Comparison of ENCODE assay signal across 8 cellular contexts in genomic region chr16:69106491-69107291, GRCh38. TPM values are rescaled to one million over a fixed set of nuclear protein-coding genes. Genes with fewer than 3 reads are reported as not detected.
DNase-seq lines count a peak whose midpoint lies in the region; ATAC-seq and TF ChIP-seq lines count a peak whose summit lies in the region.

No MANE protein-coding gene starts in this region.

- H3K27me3 Mint-ChIP-seq in naive B cell = peaks cover 19 to 61% (median 47%) of the 10 kb centered on the region in 3 donors

- H3K9me3 ChIP-seq in DND-41 (ENCODE audit: insufficient read depth, low read length, severe bottlenecking) (no peaks in the 10 kb centered on the region), MM.1S (replicated peaks; ENCODE audit: insufficient read depth, low read length) (no peaks in the 10 kb centered on the region)

- peak overlapping the region; percentile 61 for H2AFZ ChIP-seq in DND-41 (ENCODE audit: low read depth, low read length)
- peak overlapping the region; percentile 61; the same call in 1 of the 2 replicates for H2AFZ ChIP-seq in MM.1S (ENCODE audit: low read length)

- H3K4me3 ChIP-seq in DND-41 (ENCODE audit: low read depth in 1 of 2, low read length in 2 of 2) = peak overlapping the region; percentile 31 to 59; a peak in 3 of 4 replicates
- H3K4me3 ChIP-seq in MM.1S (ENCODE audit: low read length) = peak overlapping the region; percentile 67

- no peaks in the 10 kb centered on the region for H3K79me2 ChIP-seq in DND-41 (ENCODE audit: insufficient read depth, low read length)
- H3K79me2 ChIP-seq in MM.1S (ENCODE audit: low read length) = no peaks in the 10 kb centered on the region

- no peaks in the 10 kb centered on the region for H3K9me2 ChIP-seq in MM.1S (replicated peaks; ENCODE audit: insufficient read depth, low read length)

- no peaks in the 10 kb centered on the region for H3F3A ChIP-seq in MM.1S (ENCODE audit: insufficient read depth, low read length)

- H3K9me3 Mint-ChIP-seq in naive B cell = no peaks in the 10 kb centered on the region

- H3K4me2 ChIP-seq in DND-41 (ENCODE audit: insufficient read depth, low read length) = peak overlapping the region; percentile 86
- peak overlapping the region; percentile 100 for H3K4me2 ChIP-seq in MM.1S (ENCODE audit: low read depth, low read length)

- no peak; the same call in 2 of the 3 replicates for ATAC-seq in DND-41 (ENCODE audit: insufficient read depth, low read depth)
- ATAC-seq in naive B cell (ENCODE audit: low read depth in 2 of 2) = no peak
- no peak for ATAC-seq in GM21526 (IDR thresholded peaks at IDR 0.05; ENCODE audit: low FRiP score, unreplicated experiment)
- ATAC-seq in HG03108 (IDR thresholded peaks at IDR 0.05; ENCODE audit: unreplicated experiment) = no peak
- ATAC-seq in GM21528 (IDR thresholded peaks at IDR 0.05; ENCODE audit: low FRiP score, unreplicated experiment) = no peak

- H3K9ac ChIP-seq in DND-41 (ENCODE audit: low read depth, low read length) (peak overlapping the region; percentile 56), MM.1S (ENCODE audit: low read length) (no peak overlapping the region)

- H3K4me1 Mint-ChIP-seq in naive B cell = peaks cover 16 to 23% (median 18%) of the 10 kb centered on the region in 3 donors

- H3K4me3 Mint-ChIP-seq in naive B cell = peak overlapping the region in 7 of 8 donors; percentile 50 to 81 (median 71)

- peaks cover 34% of the 10 kb centered on the region for H4K20me1 ChIP-seq in DND-41 (ENCODE audit: insufficient read depth, low read length)
- H4K20me1 ChIP-seq in MM.1S (ENCODE audit: insufficient read depth, low read length) = no peaks in the 10 kb centered on the region

- peaks cover 18% of the 10 kb centered on the region for H3K4me1 ChIP-seq in DND-41 (ENCODE audit: insufficient read depth, low read length)
- H3K4me1 ChIP-seq in MM.1S (ENCODE audit: low read length) = no peaks in the 10 kb centered on the region

- DNase-seq in DND-41 = no peak
- DNase-seq in MM.1S = no peak
- peak; percentile 72 for DNase-seq in ecto neural progenitor cell (ENCODE audit: low spot score)
- no peak for DNase-seq in naive B cell
- no peak for DNase-seq in kidney tubule cell (ENCODE audit: low spot score)

- H3K36me3 Mint-ChIP-seq in naive B cell = peaks cover 3 to 7% of the 10 kb centered on the region in 2 donors

- no peak for TF ChIP-seq CTCF in DND-41 (IDR thresholded peaks at IDR 0.05; ENCODE audit: borderline replicate concordance, extremely low read depth, low read length, poor library complexity, severe bottlenecking)
- TF ChIP-seq CTCF in MM.1S (IDR thresholded peaks at IDR 0.05; ENCODE audit: low read length) = no peak

- peaks cover 9% of the 10 kb centered on the region for H3K36me3 ChIP-seq in DND-41 (ENCODE audit: insufficient read depth, low read length)
- no peaks in the 10 kb centered on the region for H3K36me3 ChIP-seq in MM.1S (replicated peaks; ENCODE audit: insufficient read depth, low read length)

- H3K27ac Mint-ChIP-seq in naive B cell = peak overlapping the region in 1 of 6 donors; percentile 56

- peaks cover 19% of the 10 kb centered on the region for H3K27me3 ChIP-seq in DND-41 (ENCODE audit: insufficient read depth, low read length, poor library complexity)
- no peaks in the 10 kb centered on the region for H3K27me3 ChIP-seq in MM.1S (replicated peaks; ENCODE audit: insufficient read depth, low read length)

- H3K27ac ChIP-seq in DND-41 (ENCODE audit: low read length) (no peak overlapping the region), MM.1S (ENCODE audit: low read length) (no peak overlapping the region)

RNA-seq across cellular contexts. Expression of gene HAS3, which starts 1.2 kb away (rescaled TPM):
- under 1 TPM in 4 of 6 donors, not detected in 2; 0.08 to 0.48 (median 0.28) TPM for polyA plus RNA-seq in naive B cell (ENCODE audit: low read depth in 6 of 6)

RNA-seq across cellular contexts. Expression of gene CHTF8, which starts 25.7 kb away (rescaled TPM):
- 100 to 1,000 TPM; 182 to 277 (median 241) TPM for polyA plus RNA-seq in naive B cell (ENCODE audit: low read depth in 6 of 6)

RNA-seq across cellular contexts. Expression of gene UTP4, which starts 25.8 kb away (rescaled TPM):
- 100 to 1,000 TPM in 1 of 6 donors, 10 to 100 TPM in 5; 45.1 to 103 (median 58.6) TPM for polyA plus RNA-seq in naive B cell (ENCODE audit: low read depth in 6 of 6)
